In the genomic region with DNA sequence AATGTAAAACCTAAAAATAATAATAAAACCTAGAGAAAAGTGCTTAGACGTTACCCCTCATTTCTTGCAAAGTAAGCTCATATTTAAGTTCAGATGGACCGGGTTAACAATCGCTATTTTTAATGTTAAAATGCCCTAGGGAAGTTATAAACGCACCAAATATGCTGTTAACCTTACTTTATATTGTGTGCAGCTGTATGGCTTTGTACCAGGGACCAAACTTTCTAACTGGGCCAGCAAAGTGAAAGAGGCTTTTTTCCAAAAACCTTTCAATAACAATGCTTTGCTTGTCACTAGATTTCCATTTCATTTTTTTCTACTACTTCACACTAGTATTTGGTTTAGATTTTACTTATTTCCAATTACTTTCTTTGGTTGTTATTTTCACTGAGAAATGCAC, we compare ENCODE assay signal across 26 cellular contexts.
DNase-seq lines count a peak whose midpoint lies in the region; ATAC-seq, FAIRE-seq and TF ChIP-seq lines count a peak whose summit lies in the region.
"Had no signal": no experiment of that assay in that cellular context is flagged by ENCODE, and none has a peak within 500 bp of the region (broad histone marks: within the 10 kb centered on the region; RNA-seq: fewer than 3 reads in every experiment).

No MANE protein-coding gene starts in this region.

- H2AFZ ChIP-seq in GM23248 (no peak overlapping the region), K562 (ENCODE audit: low read depth, low read length) (no peak overlapping the region)

- no peaks in the 10 kb centered on the region for H3K9me1 ChIP-seq in K562 (ENCODE audit: control insufficient read depth, insufficient read depth, low read length)

- no peaks in the 10 kb centered on the region for H3F3A ChIP-seq in GM23248 (ENCODE audit: insufficient read depth)

- FAIRE-seq in K562 (lab: Jason Lieb, UNC): peak; percentile 67
- FAIRE-seq: GM12891 had no signal

- H3K9me3 Mint-ChIP-seq in memory B cell: no peaks in the 10 kb centered on the region
- H3K9me3 Mint-ChIP-seq: IgD-negative memory B cell, T-cell had no signal

- POLR2A ChIA-PET in K562 (lab: Yijun Ruan, JAX): interaction anchor here (0.7 kb wide), 2 partner anchors 10 to 22 kb away, joined by 3 read pairs; no protein-coding TSS in a partner anchor

- H3K36me3 Mint-ChIP-seq in memory B cell: peaks cover 4% of the 10 kb centered on the region
- H3K36me3 Mint-ChIP-seq: CD4-positive, CD25-positive, alpha-beta regulatory T cell had no signal

- H3K27ac ChIP-seq in GM23248 (no peak overlapping the region), K562 (ENCODE audit: extremely low read depth, low read depth, low read length) (no peak overlapping the region), left lung (no peak overlapping the region)
- H3K27ac ChIP-seq: RWPE1 had no signal

- no peak for TF ChIP-seq RAD21 in K562 (CRISPR knock-in tag; conservative IDR thresholded peaks at IDR 0.05 in 1 of 2, IDR thresholded peaks at IDR 0.05 in 1 of 2)

- 16 to 22% methylated on average over 4 of the region's 4 CpGs for WGBS in GM23248 (ENCODE audit: low coverage in 1 of 2, low lambda C conversion rate in 2 of 2, missing lambda C conversion rate in 2 of 2), 2 experiments
- WGBS in K562 (ENCODE audit: insufficient coverage, low coverage, missing lambda C conversion rate): 2% methylated on average over 4 of the region's 4 CpGs

- BruUV-seq in K562 (replicated peaks; lab: Mats Ljungman, UMichigan): no TSS peak

- CTCF ChIA-PET in K562 (lab: Yijun Ruan, JAX; ENCODE audit: low intra/inter-chr PET ratio): no interaction called here

- H3K4me3 ChIP-seq in GM23248: no peak overlapping the region
- no peak overlapping the region for H3K4me3 ChIP-seq in K562
- H3K4me3 ChIP-seq in left lung: no peak overlapping the region

- intact Hi-C loops in K562 (cut with micrococcal nuclease) (no loop called here), Right ventricle myocardium inferior (cut with DNase I) (no loop called here), left lung (cut with DNase I) (no loop called here)

- H3K36me3 ChIP-seq in GM23248 (ENCODE audit: low read depth): no peaks in the 10 kb centered on the region
- H3K36me3 ChIP-seq in K562 (ENCODE audit: control insufficient read depth, insufficient read depth, low read length): no peaks in the 10 kb centered on the region
- no peaks in the 10 kb centered on the region for H3K36me3 ChIP-seq in left lung
- H3K36me3 ChIP-seq: BE2C had no signal

- H3K9ac ChIP-seq in GM23248: no peak overlapping the region
- H3K9ac ChIP-seq in K562 (ENCODE audit: insufficient read depth in 1 of 2, low read depth in 2 of 2, low read length in 2 of 2): no peak overlapping the region
- H3K9ac ChIP-seq: SK-N-SH had no signal

- TF ChIP-seq CTCF in K562 (IDR thresholded peaks at IDR 0.05 in 2 of 3, conservative IDR thresholded peaks at IDR 0.05 in 1 of 3; ENCODE audit: insufficient read depth in 2 of 3, low read depth in 1 of 3, low read length in 3 of 3) (no peak), left lung (IDR thresholded peaks at IDR 0.05) (no peak)

- no peak overlapping the region for H3K4me3 Mint-ChIP-seq in memory B cell
- H3K4me3 Mint-ChIP-seq: CD4-positive, CD25-positive, alpha-beta regulatory T cell; IgD-negative memory B cell; T-cell had no signal

- no peak overlapping the region for H3K4me2 ChIP-seq in GM23248 (ENCODE audit: unreplicated experiment)
- no peak overlapping the region for H3K4me2 ChIP-seq in K562 (ENCODE audit: insufficient read depth, low read length)
- H3K4me2 ChIP-seq: SK-N-SH had no signal

- H3K9me3 ChIP-seq in GM23248 (ENCODE audit: low read depth) (no peaks in the 10 kb centered on the region), K562 (replicated peaks; ENCODE audit: control insufficient read depth, insufficient read depth, low read depth, low read length) (no peaks in the 10 kb centered on the region), left lung (no peaks in the 10 kb centered on the region)
- H3K9me3 ChIP-seq: BE2C, SK-N-SH had no signal

- H3K27me3 Mint-ChIP-seq in memory B cell: no peaks in the 10 kb centered on the region
- H3K27me3 Mint-ChIP-seq: CD4-positive, CD25-positive, alpha-beta regulatory T cell; T-cell had no signal

- H3K27ac Mint-ChIP-seq in memory B cell: peak overlapping the region; percentile 35
- H3K27ac Mint-ChIP-seq: CD4-positive, CD25-positive, alpha-beta regulatory T cell; IgD-negative memory B cell; T-cell had no signal

- H3K4me1 Mint-ChIP-seq in memory B cell: peaks cover 19% of the 10 kb centered on the region

- H3K9me2 ChIP-seq in GM23248 (ENCODE audit: insufficient read depth): no peaks in the 10 kb centered on the region
- H3K9me2 ChIP-seq: SK-N-SH had no signal

- no peak for ATAC-seq in K562
- ATAC-seq in memory B cell (ENCODE audit: low read depth): no peak
- no peak for ATAC-seq in Right ventricle myocardium inferior
- ATAC-seq in left lung: no peak
- ATAC-seq in HG03520 (IDR thresholded peaks at IDR 0.05; ENCODE audit: unreplicated experiment): no peak
- ATAC-seq: PC-3, T-cell had no signal

- H4K20me1 ChIP-seq in GM23248 (ENCODE audit: insufficient read depth) (no peaks in the 10 kb centered on the region), K562 (replicated peaks; ENCODE audit: control insufficient read depth, insufficient read depth, low read length) (no peaks in the 10 kb centered on the region)

- in situ Hi-C loops in GM23248 (cut with MboI) (no loop called here), K562 (cut with MboI) (no loop called here)

- H3K4me1 ChIP-seq in GM23248 (ENCODE audit: insufficient read depth): no peaks in the 10 kb centered on the region
- H3K4me1 ChIP-seq in K562 (replicated peaks in 1 of 2; ENCODE audit: control insufficient read depth in 2 of 2, insufficient read depth in 2 of 2, low read length in 2 of 2): no peaks in the 10 kb centered on the region
- H3K4me1 ChIP-seq in left lung: no peaks in the 10 kb centered on the region

- TF ChIP-seq EP300 in K562 (IDR thresholded peaks at IDR 0.05; ENCODE audit: low read length): no peak

- H3K27me3 ChIP-seq in GM23248 (replicated peaks; ENCODE audit: insufficient read depth) (no peaks in the 10 kb centered on the region), K562 (ENCODE audit: control insufficient read depth in 2 of 2, insufficient read depth in 2 of 2, low read length in 2 of 2) (peaks cover 4 to 5% of the 10 kb centered on the region in 2 experiments; a peak in 2 of 5 replicates), left lung (no peaks in the 10 kb centered on the region)
- H3K27me3 ChIP-seq: BE2C had no signal

- no peaks in the 10 kb centered on the region for H3K79me2 ChIP-seq in GM23248 (ENCODE audit: insufficient read depth)
- H3K79me2 ChIP-seq in K562 (ENCODE audit: control insufficient read depth, insufficient read depth, low read length): no peaks in the 10 kb centered on the region

- TF ChIP-seq POLR2A in K562 (conservative IDR thresholded peaks at IDR 0.05): no peak

- DNase-seq in GM23248: peak; percentile 2
- no peak for DNase-seq in K562 (ENCODE audit: extremely low read depth in 1 of 4, low spot score in 3 of 4)
- no peak for DNase-seq in memory B cell (ENCODE audit: low spot score in 2 of 2)
- no peak for DNase-seq in Right ventricle myocardium inferior (ENCODE audit: missing footprints)
- no peak for DNase-seq in left lung
- DNase-seq in stimulated activated CD4-positive, alpha-beta T cell treated with anti-CD3 and anti-CD28 coated beads, Interleukin-15, amount 100 ng/mL, for 24 hours: no peak
- DNase-seq: BE2C; CD4-positive, CD25-positive, alpha-beta regulatory T cell; COR-L47; DND-41; GOT3; HCEC 1CT; Karpas-422; NCI-H1417; NCI-H1694 treated with DMSO at 0.1 percent for 48 hours; NCI-H2081 treated with DMSO at 0.1 percent for 48 hours; NCI-H446; NCI-H526; PC-3; SIG-M5; SK-N-SH; T-cell had no signal

TF ChIP-seq in K562, 482 proteins besides CTCF, POLR2A, EP300 and RAD21 (continues in another document):
- TF ChIP-seq ZNF263 (CRISPR knock-in tag; IDR thresholded peaks at IDR 0.05; ENCODE audit: borderline replicate concordance): no peak
- TF ChIP-seq SUPT5H (IDR thresholded peaks at IDR 0.05): no peak
- no peak for TF ChIP-seq TBL1XR1 (IDR thresholded peaks at IDR 0.05; ENCODE audit: low read length in 2 of 2)
- TF ChIP-seq ZNF24 (IDR thresholded peaks at IDR 0.05): no peak
- TF ChIP-seq KAT8 (IDR thresholded peaks at IDR 0.05; ENCODE audit: low read depth): no peak
